In the genomic region with DNA sequence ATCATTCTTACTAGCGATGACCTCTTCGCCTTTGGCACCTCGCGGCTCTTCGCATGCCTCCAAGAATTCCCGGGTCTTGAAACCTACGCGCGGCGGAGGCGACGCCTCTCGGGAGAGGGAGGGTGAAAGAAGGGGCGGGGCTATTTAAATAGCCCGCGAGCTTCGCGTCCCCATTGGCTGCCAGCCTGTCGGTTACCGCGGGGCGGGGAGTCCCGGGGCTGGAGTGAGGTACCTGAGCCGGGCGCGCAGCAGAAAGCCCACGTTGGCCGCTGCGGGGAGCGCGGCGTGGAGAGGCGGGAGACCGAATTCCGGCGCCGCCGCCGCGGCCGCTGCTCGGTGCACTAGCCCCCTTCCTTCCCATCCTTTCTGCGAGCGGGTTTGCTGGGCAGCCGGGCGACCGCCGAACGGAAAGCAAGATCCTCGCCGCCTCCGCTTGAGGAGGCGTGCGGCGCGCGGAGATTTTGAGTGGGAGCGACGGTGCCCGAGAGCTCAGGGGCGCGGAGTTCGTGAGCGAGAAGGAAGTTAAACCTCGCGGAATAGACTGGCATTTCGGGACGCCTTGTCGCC, we compare ENCODE assay signal across 8 cellular contexts. TPM values are rescaled to one million over a fixed set of nuclear protein-coding genes. Genes with fewer than 3 reads are reported as not detected.
DNase-seq lines count a peak whose midpoint lies in the region; ATAC-seq and TF ChIP-seq lines count a peak whose summit lies in the region.

A gene (plus strand): TSS at position 251 of the 567 bp plus-strand sequence. CDS start 857 bp downstream, outside the sequence.

- H3K9me3 Mint-ChIP-seq in neural crest cell, result no peaks in the 10 kb centered on the region

- H3K9me2 ChIP-seq in OCI-LY7 (ENCODE audit: insufficient read depth, low read length), result no peaks in the 10 kb centered on the region

- 0% methylated on average over 5 of the region's 69 CpGs for WGBS in gastroesophageal sphincter (ENCODE audit: low coverage in 1 of 2), 2 donors

- H3K27me3 ChIP-seq in HUES48 (ENCODE audit: control insufficient read depth, insufficient read depth, low read length) (peaks cover 84% of the 10 kb centered on the region), gastroesophageal sphincter (peaks cover 88% of the 10 kb centered on the region), thoracic aorta (replicated peaks; ENCODE audit: insufficient read depth) (peaks cover 13% of the 10 kb centered on the region)

- no peaks in the 10 kb centered on the region for H3K79me2 ChIP-seq in OCI-LY7 (ENCODE audit: insufficient read depth, low read depth, low read length)

- BruUV-seq in OCI-LY7 (replicated peaks; lab: Mats Ljungman, UMichigan), result no TSS peak

- no peak for TF ChIP-seq CTCF in OCI-LY7 (conservative IDR thresholded peaks at IDR 0.05; ENCODE audit: low read length)
- TF ChIP-seq CTCF in gastroesophageal sphincter (IDR thresholded peaks at IDR 0.05), result no peak
- no peak for TF ChIP-seq CTCF in neural crest cell (conservative IDR thresholded peaks at IDR 0.05)
- TF ChIP-seq CTCF in thoracic aorta (IDR thresholded peaks at IDR 0.05), result no peak

- peaks cover 17% of the 10 kb centered on the region for H3K4me1 Mint-ChIP-seq in neural crest cell

- peak in 1 of 2 donors; percentile 9 for TF ChIP-seq POLR2A in gastroesophageal sphincter (IDR thresholded peaks at IDR 0.05)

- peak within 1 kb of the TSS; percentile 52 for H2AFZ ChIP-seq in OCI-LY7 (ENCODE audit: low read length)

- intact Hi-C loops in OCI-LY7 (cut with micrococcal nuclease; ENCODE audit: unreplicated experiment), result loop anchor here (2.0 kb wide), 1 partner anchor 173 kb away; no protein-coding TSS in a partner anchor

- peak within 1 kb of the TSS; percentile 78 for H3K4me2 ChIP-seq in OCI-LY7 (ENCODE audit: low read length)

- no peak within 1 kb of the TSS for H3K27ac ChIP-seq in HUES48 (ENCODE audit: low read depth, low read length)
- H3K27ac ChIP-seq in OCI-LY7 (ENCODE audit: low read depth, low read length, poor library complexity, severe bottlenecking), result no peak within 1 kb of the TSS
- peak within 1 kb of the TSS in 1 of 4 donors; percentile 13 for H3K27ac ChIP-seq in gastroesophageal sphincter
- no peak within 1 kb of the TSS for H3K27ac ChIP-seq in thoracic aorta

- no peaks in the 10 kb centered on the region for H4K20me1 ChIP-seq in OCI-LY7 (ENCODE audit: insufficient read depth, low read length)

- CTCF ChIA-PET in OCI-LY7 (lab: Charles Lee; ENCODE audit: unreplicated experiment), result interaction anchor here (1.2 kb wide), 1 partner anchor 266 kb away, joined by 3 read pairs; no protein-coding TSS in a partner anchor

- H3K27me3 Mint-ChIP-seq in neural crest cell (ENCODE audit: low read depth), result peaks cover 86% of the 10 kb centered on the region

- peaks cover 26% of the 10 kb centered on the region for H3K4me1 ChIP-seq in HUES48 (ENCODE audit: control insufficient read depth, insufficient read depth, low read length)
- peaks cover 19% of the 10 kb centered on the region for H3K4me1 ChIP-seq in OCI-LY7 (ENCODE audit: insufficient read depth, low read length, poor library complexity, severe bottlenecking)
- H3K4me1 ChIP-seq in gastroesophageal sphincter, result peaks cover 0 to 40% (median 16%) of the 10 kb centered on the region in 3 donors
- peaks cover 14 to 27% of the 10 kb centered on the region in 2 donors for H3K4me1 ChIP-seq in thoracic aorta (ENCODE audit: control insufficient read depth in 1 of 2, low read depth in 2 of 2)

- no peaks in the 10 kb centered on the region for H3K9me3 ChIP-seq in HUES48 (ENCODE audit: control insufficient read depth, insufficient read depth, low read length)
- H3K9me3 ChIP-seq in OCI-LY7 (ENCODE audit: low read length), result no peaks in the 10 kb centered on the region
- no peaks in the 10 kb centered on the region for H3K9me3 ChIP-seq in gastroesophageal sphincter
- no peaks in the 10 kb centered on the region for H3K9me3 ChIP-seq in thoracic aorta

- H3K4me3 ChIP-seq in HUES48 (ENCODE audit: low read depth, low read length), result peak within 1 kb of the TSS; percentile 74
- H3K4me3 ChIP-seq in OCI-LY7 (ENCODE audit: low read depth, low read length, poor library complexity, severe bottlenecking), result peak within 1 kb of the TSS; percentile 64
- H3K4me3 ChIP-seq in gastroesophageal sphincter, result peak within 1 kb of the TSS; percentile 43 to 53
- peak within 1 kb of the TSS; percentile 75 for H3K4me3 ChIP-seq in thoracic aorta

- no peak within 1 kb of the TSS for H3K9ac ChIP-seq in HUES48 (ENCODE audit: low read depth, low read length)

- no peaks in the 10 kb centered on the region for H3K36me3 ChIP-seq in HUES48 (ENCODE audit: control insufficient read depth, insufficient read depth, low read length)
- H3K36me3 ChIP-seq in OCI-LY7 (ENCODE audit: insufficient read depth, low read length), result no peaks in the 10 kb centered on the region
- no peaks in the 10 kb centered on the region for H3K36me3 ChIP-seq in gastroesophageal sphincter
- no peaks in the 10 kb centered on the region for H3K36me3 ChIP-seq in thoracic aorta

- POLR2A ChIA-PET in OCI-LY7 (lab: Charles Lee), result interaction anchor here (0.6 to 1.4 kb wide), 2 partner anchors 84 to 151 kb away, joined by 3 read pairs; no protein-coding TSS in a partner anchor

- H3K36me3 Mint-ChIP-seq in neural crest cell (ENCODE audit: low read depth), result no peaks in the 10 kb centered on the region

- DNase-seq in DMS114 treated with DMSO at 0.1 percent for 48 hours (lab: John Stamatoyannopoulos, UW; ENCODE audit: unreplicated experiment) (peak; percentile 77), OCI-LY7 (ENCODE audit: low spot score) (peak; percentile 69), neural crest cell (ENCODE audit: low read depth, low spot score) (peak; percentile 69), thoracic aorta (ENCODE audit: low spot score) (peak; percentile 46)
- DNase-seq in activated T-helper 9 cell treated with anti-CD3 and anti-CD28 coated beads, Interleukin-2, amount 50 U/mL, for 16 hours (ENCODE audit: low read depth), result peak; percentile 16

- TF ChIP-seq EP300 in gastroesophageal sphincter (IDR thresholded peaks at IDR 0.05), result no peak

- H3K4me3 Mint-ChIP-seq in neural crest cell, result peak within 1 kb of the TSS; percentile 89

- H3K27ac Mint-ChIP-seq in neural crest cell (ENCODE audit: unreplicated experiment), result no peak within 1 kb of the TSS

- ATAC-seq in GM21526 (IDR thresholded peaks at IDR 0.05; ENCODE audit: low FRiP score, unreplicated experiment) (peak; percentile 72), gastroesophageal sphincter (peak; percentile 85), thoracic aorta (ENCODE audit: insufficient number of reproducible peaks, low FRiP score, low read depth) (peak; percentile 25)

RNA-seq across cellular contexts. Expression of the gene that starts here (rescaled TPM):
- total RNA-seq in OCI-LY7 (2014; rRNA removed; shearing (Covaris generic)), result 0.10 and 0.38 TPM in 2 replicates
- total RNA-seq in OCI-LY7 (2022) (0.94 and 1.1 TPM in 2 replicates), gastroesophageal sphincter (10 to 100 TPM in 1 of 4 donors, 1 to 10 TPM in 3; 1.4 to 16.1 (median 6.0) TPM), neural crest cell (0.44 and 0.55 TPM in 2 replicates), thoracic aorta (1 to 10 TPM; 4.7 TPM)

Comparison
In these comparisons a context has a peak if more than half of its experiments do, and no peak if none do; other contexts are left out.
1. Peak in DNase-seq in neural crest cell; RNA of the gene not detected or under 1 TPM.
2. DNase-seq: peak in every context shown above with its lines; median percentile 77 in DMS114 treated with DMSO at 0.1 percent for 48 hours; 69 in OCI-LY7; 69 in neural crest cell; 46 in thoracic aorta; 16 in activated T-helper 9 cell treated with anti-CD3 and anti-CD28 coated beads, Interleukin-2, amount 50 U/mL, for 16 hours.
3. ATAC-seq: peak in every context shown above with its lines; median percentile 85 in gastroesophageal sphincter; 72 in GM21526; 25 in thoracic aorta.